Comparison of ENCODE assay signal across 8 cellular contexts in the genomic region with DNA sequence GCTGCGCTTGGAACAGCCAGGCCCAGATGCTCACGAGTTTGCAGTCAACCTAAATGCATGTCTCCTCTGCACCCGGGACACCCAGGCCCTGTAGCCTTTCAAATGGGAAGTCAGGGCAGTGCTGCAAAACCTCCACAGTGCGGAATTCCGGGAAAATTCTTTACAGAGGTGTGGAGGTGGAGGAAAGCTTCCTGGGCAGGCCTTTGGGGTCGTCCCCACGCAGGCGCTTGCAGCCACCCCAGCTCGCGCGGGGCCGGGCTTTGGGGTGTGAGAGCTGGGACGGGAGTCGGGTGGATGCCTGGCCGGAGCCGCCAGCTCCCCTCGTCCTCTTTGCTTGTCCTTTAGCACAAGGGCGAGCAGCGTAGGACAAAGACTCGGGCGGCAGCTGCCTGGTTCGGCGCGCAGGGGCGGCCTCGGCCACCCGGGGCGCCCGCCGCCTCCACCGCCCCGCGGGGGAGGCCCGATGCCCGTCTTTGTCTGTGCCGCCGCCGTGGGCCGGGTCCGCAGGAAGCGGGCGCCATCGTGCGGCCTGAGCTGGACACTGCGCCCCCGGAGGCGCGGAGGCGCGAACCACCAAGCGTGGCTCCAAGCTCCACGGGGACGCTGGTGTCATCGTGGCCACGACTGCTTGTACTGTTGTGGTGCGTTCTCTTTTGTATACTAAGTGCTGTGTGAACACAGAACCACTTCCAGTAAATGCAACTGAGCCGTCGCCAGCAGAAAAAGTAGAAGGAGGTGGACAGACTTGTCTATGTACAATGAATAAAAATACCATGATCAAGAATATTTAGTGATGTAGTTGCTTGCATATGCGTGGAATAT. TPM values are rescaled to one million over a fixed set of nuclear protein-coding genes. Genes with fewer than 3 reads are reported as not detected.
DNase-seq lines count a peak whose midpoint lies in the region; ATAC-seq and TF ChIP-seq lines count a peak whose summit lies in the region.

No MANE protein-coding gene starts in this region.

- H3K27ac Mint-ChIP-seq in activated T-helper 17 cell treated with anti-CD3 and anti-CD28 coated beads, Interleukin-2, amount 50 U/mL, for 72 hours, result no peak overlapping the region
- H3K27ac Mint-ChIP-seq in neural progenitor cell, result no peak overlapping the region

- no peaks in the 10 kb centered on the region for H3K79me2 ChIP-seq in neural progenitor cell (ENCODE audit: low read depth)

- H3K36me3 ChIP-seq in neural progenitor cell (no peaks in the 10 kb centered on the region), subcutaneous abdominal adipose tissue (ENCODE audit: control insufficient read depth in 5 of 5, insufficient read depth in 5 of 5, low read length in 5 of 5) (no peaks in the 10 kb centered on the region)

- H3K9ac ChIP-seq in neural progenitor cell (no peak overlapping the region), subcutaneous abdominal adipose tissue (ENCODE audit: low read length in 5 of 5) (peak overlapping the region in 1 of 5 donors; percentile 53)

- H3K4me2 ChIP-seq in neural progenitor cell, result peak overlapping the region; percentile 86

- peaks cover 53% of the 10 kb centered on the region for H3K27me3 Mint-ChIP-seq in activated T-helper 17 cell treated with anti-CD3 and anti-CD28 coated beads, Interleukin-2, amount 50 U/mL, for 72 hours
- H3K27me3 Mint-ChIP-seq in neural progenitor cell (ENCODE audit: insufficient read depth, low read depth), result peaks cover 34% of the 10 kb centered on the region

- DNase-seq in CMK (ENCODE audit: low read depth), result peak; percentile 21
- peak; percentile 74 for DNase-seq in OCI-M1 (lab: John Stamatoyannopoulos, UW)
- DNase-seq in foreskin fibroblast, result peak; percentile 34 to 82
- DNase-seq in neural progenitor cell (ENCODE audit: low spot score), result peak; percentile 87

- no peaks in the 10 kb centered on the region for H3K9me3 ChIP-seq in neural progenitor cell (ENCODE audit: low read depth)
- H3K9me3 ChIP-seq in subcutaneous abdominal adipose tissue (ENCODE audit: control insufficient read depth in 5 of 5, low read length in 5 of 5), result no peaks in the 10 kb centered on the region

- H3K27me3 ChIP-seq in neural progenitor cell (peaks cover 41% of the 10 kb centered on the region), subcutaneous abdominal adipose tissue (ENCODE audit: control insufficient read depth in 5 of 5, insufficient read depth in 4 of 5, low read length in 5 of 5) (peaks cover 7 to 29% (median 21%) of the 10 kb centered on the region in 5 donors)

- no peaks in the 10 kb centered on the region for H4K20me1 ChIP-seq in neural progenitor cell (ENCODE audit: low read depth)

- H3K4me3 ChIP-seq in foreskin fibroblast (ENCODE audit: low read depth in 1 of 2, low read length in 2 of 2), result peak overlapping the region; percentile 39 to 41
- peak overlapping the region; percentile 62 for H3K4me3 ChIP-seq in neural progenitor cell
- peak overlapping the region; percentile 9 to 63 (median 47) for H3K4me3 ChIP-seq in subcutaneous abdominal adipose tissue (ENCODE audit: low read depth in 1 of 5, low read length in 5 of 5)

- no peak overlapping the region for H3K27ac ChIP-seq in neural progenitor cell
- no peak overlapping the region for H3K27ac ChIP-seq in subcutaneous abdominal adipose tissue (ENCODE audit: low read depth, low read length)

- H3K4me1 ChIP-seq in neural progenitor cell (peaks cover 6% of the 10 kb centered on the region), subcutaneous abdominal adipose tissue (ENCODE audit: control insufficient read depth in 5 of 5, insufficient read depth in 5 of 5, low read length in 5 of 5) (peaks cover 0 to 9% (median 6%) of the 10 kb centered on the region in 5 donors)

- no peaks in the 10 kb centered on the region for H3K4me1 Mint-ChIP-seq in activated T-helper 17 cell treated with anti-CD3 and anti-CD28 coated beads, Interleukin-2, amount 50 U/mL, for 72 hours
- H3K4me1 Mint-ChIP-seq in neural progenitor cell, result no peaks in the 10 kb centered on the region

- peak; percentile 85 for TF ChIP-seq CTCF in foreskin fibroblast (IDR thresholded peaks at IDR 0.05; ENCODE audit: low read depth, low read length)
- peak; percentile 94 for TF ChIP-seq CTCF in neural progenitor cell (IDR thresholded peaks at IDR 0.05)

- no peak overlapping the region for H3K4me3 Mint-ChIP-seq in activated T-helper 17 cell treated with anti-CD3 and anti-CD28 coated beads, Interleukin-2, amount 50 U/mL, for 72 hours
- peak overlapping the region; percentile 74 for H3K4me3 Mint-ChIP-seq in neural progenitor cell

- H3K36me3 Mint-ChIP-seq in activated T-helper 17 cell treated with anti-CD3 and anti-CD28 coated beads, Interleukin-2, amount 50 U/mL, for 72 hours (ENCODE audit: low read depth), result no peaks in the 10 kb centered on the region
- H3K36me3 Mint-ChIP-seq in neural progenitor cell, result no peaks in the 10 kb centered on the region

- H3F3A ChIP-seq in neural progenitor cell (ENCODE audit: low read depth), result no peaks in the 10 kb centered on the region

- no peaks in the 10 kb centered on the region for H3K9me3 Mint-ChIP-seq in activated T-helper 17 cell treated with anti-CD3 and anti-CD28 coated beads, Interleukin-2, amount 50 U/mL, for 72 hours
- peaks cover 2% of the 10 kb centered on the region for H3K9me3 Mint-ChIP-seq in neural progenitor cell

- H2AFZ ChIP-seq in neural progenitor cell (replicated peaks), result peak overlapping the region; percentile 100

- ATAC-seq in GM19372 (IDR thresholded peaks at IDR 0.05; ENCODE audit: low read depth, unreplicated experiment), result peak; percentile 96
- peak; percentile 84 for ATAC-seq in HG03469 (IDR thresholded peaks at IDR 0.05; ENCODE audit: unreplicated experiment)
- peak; percentile 77 for ATAC-seq in activated T-helper 17 cell treated with anti-CD3 and anti-CD28 coated beads, Interleukin-2, amount 50 U/mL, for 72 hours (replicated peaks)

RNA-seq across cellular contexts. Expression of a gene that starts 28.2 kb away (rescaled TPM):
- total RNA-seq in activated T-helper 17 cell treated with anti-CD3 and anti-CD28 coated beads, Interleukin-2, amount 50 U/mL, for 72 hours, result under 1 TPM in 1 of 2 donors, not detected in 1; 0.90 TPM
- total RNA-seq in neural progenitor cell (ENCODE audit: low replicate concordance), result 0.67 and 1.0 TPM in 2 replicates

Comparison
In these comparisons a context has a peak if more than half of its experiments do, and no peak if none do; other contexts are left out.
1. DNase-seq: peak in every context shown above with its lines; median percentile 87 in neural progenitor cell; 74 in OCI-M1; 58 in foreskin fibroblast; 21 in CMK.